In genomic region chr16:9816644-9817043, GRCh38 we compare ENCODE assay signal across 1 cellular context.
TF ChIP-seq lines count a peak whose summit lies in the region.

No MANE protein-coding gene starts in this region.

TF ChIP-seq in WTC11, 78 proteins besides CTCF, POLR2A, EP300 and RAD21 (continued from another document):
- TF ChIP-seq, protein P1, sequence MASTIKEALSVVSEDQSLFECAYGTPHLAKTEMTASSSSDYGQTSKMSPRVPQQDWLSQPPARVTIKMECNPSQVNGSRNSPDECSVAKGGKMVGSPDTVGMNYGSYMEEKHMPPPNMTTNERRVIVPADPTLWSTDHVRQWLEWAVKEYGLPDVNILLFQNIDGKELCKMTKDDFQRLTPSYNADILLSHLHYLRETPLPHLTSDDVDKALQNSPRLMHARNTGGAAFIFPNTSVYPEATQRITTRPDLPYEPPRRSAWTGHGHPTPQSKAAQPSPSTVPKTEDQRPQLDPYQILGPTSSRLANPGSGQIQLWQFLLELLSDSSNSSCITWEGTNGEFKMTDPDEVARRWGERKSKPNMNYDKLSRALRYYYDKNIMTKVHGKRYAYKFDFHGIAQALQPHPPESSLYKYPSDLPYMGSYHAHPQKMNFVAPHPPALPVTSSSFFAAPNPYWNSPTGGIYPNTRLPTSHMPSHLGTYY (CRISPR knock-in tag; IDR thresholded peaks at IDR 0.05) = no peak
- TF ChIP-seq NR2C2 (CRISPR knock-in tag; IDR thresholded peaks at IDR 0.05) (no peak), ZNF232 (CRISPR knock-in tag; IDR thresholded peaks at IDR 0.05) (no peak), SP1 (CRISPR knock-in tag; conservative IDR thresholded peaks at IDR 0.05) (no peak)
- TF ChIP-seq, protein P2, sequence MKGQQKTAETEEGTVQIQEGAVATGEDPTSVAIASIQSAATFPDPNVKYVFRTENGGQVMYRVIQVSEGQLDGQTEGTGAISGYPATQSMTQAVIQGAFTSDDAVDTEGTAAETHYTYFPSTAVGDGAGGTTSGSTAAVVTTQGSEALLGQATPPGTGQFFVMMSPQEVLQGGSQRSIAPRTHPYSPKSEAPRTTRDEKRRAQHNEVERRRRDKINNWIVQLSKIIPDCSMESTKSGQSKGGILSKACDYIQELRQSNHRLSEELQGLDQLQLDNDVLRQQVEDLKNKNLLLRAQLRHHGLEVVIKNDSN (CRISPR knock-in tag; IDR thresholded peaks at IDR 0.05) = no peak
TF ChIP-seq in WTC11: peak in this region for 0.
